In genomic region chr19:6423499-6424189, GRCh38 we compare ENCODE assay signal across 8 cellular contexts. TPM values are rescaled to one million over a fixed set of nuclear protein-coding genes. Genes with fewer than 3 reads are reported as not detected.
DNase-seq lines count a peak whose midpoint lies in the region; ATAC-seq and TF ChIP-seq lines count a peak whose summit lies in the region.

No MANE protein-coding gene starts in this region.

- peak; percentile 80 for DNase-seq in activated effector memory CD4-positive, alpha-beta T cell treated with anti-CD3 and anti-CD28 coated beads, Interleukin-2, amount 50 U/mL, for 16 hours
- no peak for DNase-seq in activated effector memory CD4-positive, alpha-beta T cell treated with Interleukin-2 at 50 U/mL for 16 hours
- DNase-seq in RWPE2 (ENCODE audit: low spot score) (no peak), caudate nucleus (lab: John Stamatoyannopoulos, UW) (no peak), left lobe of liver (ENCODE audit: low spot score) (peak; percentile 52), DMS153 treated with DMSO at 0.1 percent for 48 hours (lab: John Stamatoyannopoulos, UW; ENCODE audit: unreplicated experiment) (no peak), inferior parietal cortex (ENCODE audit: extremely low spot score) (no peak)
- DNase-seq in stimulated activated CD8-positive, alpha-beta memory T cell treated with anti-CD3 and anti-CD28 coated beads, Interleukin-4, amount 100 ng/mL, for 48 hours: peak; percentile 65

- TF ChIP-seq CTCF in RWPE2 (IDR thresholded peaks at IDR 0.05; ENCODE audit: poor library complexity, severe bottlenecking): no peak

- no peaks in the 10 kb centered on the region for H3K9me3 ChIP-seq in RWPE2 (ENCODE audit: severe bottlenecking)

- H3K36me3 ChIP-seq in RWPE2 (ENCODE audit: low read depth): peaks cover 47% of the 10 kb centered on the region

- ATAC-seq in RWPE2 (ENCODE audit: low read depth) (no peak), left lobe of liver (no peak)

- peaks cover 5% of the 10 kb centered on the region for H3K4me1 ChIP-seq in RWPE2 (ENCODE audit: insufficient read depth, poor library complexity, severe bottlenecking)

- H3K27ac ChIP-seq in RWPE2 (ENCODE audit: poor library complexity, severe bottlenecking) (peak overlapping the region; percentile 55), caudate nucleus (ENCODE audit: low read depth, low read length) (peak overlapping the region; percentile 5)

- H3K4me3 ChIP-seq in RWPE2 (ENCODE audit: severe bottlenecking): peak overlapping the region; percentile 85

- H3K27me3 ChIP-seq in RWPE2 (ENCODE audit: insufficient read depth, poor library complexity, severe bottlenecking): no peaks in the 10 kb centered on the region

RNA-seq across cellular contexts. Expression of gene KHSRP, which starts 1.0 kb away (rescaled TPM):
- total RNA-seq in left lobe of liver: 75.1 TPM

RNA-seq across cellular contexts. Expression of gene SLC25A41, which starts 9.9 kb away (rescaled TPM):
- total RNA-seq in left lobe of liver: 0.18 TPM

RNA-seq across cellular contexts. Expression of gene GTF2F1, which starts 30.7 kb away (rescaled TPM):
- total RNA-seq in left lobe of liver: 18.7 TPM

RNA-seq across cellular contexts. Expression of gene SLC25A23, which starts 35.9 kb away (rescaled TPM):
- total RNA-seq in left lobe of liver: 40.3 TPM

RNA-seq across cellular contexts. Expression of gene CRB3, which starts 40.4 kb away (rescaled TPM):
- 25.9 TPM for total RNA-seq in left lobe of liver

Comparison
In these comparisons a context has a peak if more than half of its experiments do, and no peak if none do; other contexts are left out.
1. DNase-seq: peak in activated effector memory CD4-positive, alpha-beta T cell treated with anti-CD3 and anti-CD28 coated beads, Interleukin-2, amount 50 U/mL, for 16 hours (single experiment), left lobe of liver (single experiment) and stimulated activated CD8-positive, alpha-beta memory T cell treated with anti-CD3 and anti-CD28 coated beads, Interleukin-4, amount 100 ng/mL, for 48 hours (single experiment); none in activated effector memory CD4-positive, alpha-beta T cell treated with Interleukin-2 at 50 U/mL for 16 hours (single experiment), RWPE2 (single experiment), caudate nucleus (0 of 61), DMS153 treated with DMSO at 0.1 percent for 48 hours (single experiment) and inferior parietal cortex (single experiment).